Comparison of ENCODE assay signal across 25 cellular contexts in the genomic region with DNA sequence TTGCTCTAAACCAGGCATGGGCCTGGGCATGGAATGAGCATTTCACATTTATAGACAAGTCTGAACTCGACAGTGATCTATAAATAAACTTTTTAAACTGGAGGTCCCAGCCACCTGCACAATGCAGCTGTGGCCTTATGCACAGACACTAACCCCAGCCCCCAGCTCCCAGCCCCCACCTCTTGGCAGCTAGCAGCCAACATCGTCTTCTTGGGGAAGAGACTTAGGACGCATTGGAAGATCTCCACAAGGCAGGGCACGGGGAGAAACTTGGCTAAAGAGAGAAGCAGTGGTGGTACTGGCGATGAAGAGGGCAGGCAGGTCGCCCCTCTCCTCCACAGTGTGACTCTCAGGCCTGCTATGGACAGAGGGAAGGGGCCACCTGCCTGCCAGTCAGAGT.
A peak's percentile ranks its signal among the peaks of the same experiment; 100 is the strongest.
DNase-seq lines count a peak whose midpoint lies in the region; ATAC-seq and TF ChIP-seq lines count a peak whose summit lies in the region.
"Had no signal": no experiment of that assay in that cellular context is flagged by ENCODE, and none has a peak within 500 bp of the region (broad histone marks: within the 10 kb centered on the region; RNA-seq: fewer than 3 reads in every experiment).

No MANE protein-coding gene starts in this region.

- H3K9ac ChIP-seq in OCI-LY1 (ENCODE audit: low read length) = peak overlapping the region; percentile 76

- TF ChIP-seq CTCF in DOHH2 (IDR thresholded peaks at IDR 0.05; ENCODE audit: low read depth, low read length, poor library complexity, severe bottlenecking) (no peak), OCI-LY1 (IDR thresholded peaks at IDR 0.05; ENCODE audit: low read length) (no peak), spleen (IDR thresholded peaks at IDR 0.05 in 8 of 11, conservative IDR thresholded peaks at IDR 0.05 in 3 of 11) (no peak), GM13976 (IDR thresholded peaks at IDR 0.05; ENCODE audit: borderline replicate concordance, control extremely low read depth, extremely low read depth, insufficient read depth, missing control alignments) (no peak)

- peaks cover 22% of the 10 kb centered on the region; the same call in 1 of the 2 replicates for H3K9me3 ChIP-seq in DOHH2 (ENCODE audit: control insufficient read depth, insufficient read depth, low read length)
- peaks cover 10% of the 10 kb centered on the region for H3K9me3 ChIP-seq in OCI-LY1 (ENCODE audit: low read length)
- no peaks in the 10 kb centered on the region for H3K9me3 ChIP-seq in spleen

- H2AFZ ChIP-seq in OCI-LY1 (ENCODE audit: low read length) = no peak overlapping the region

- in situ Hi-C loops in GM13976 (cut with MboI; ENCODE audit: low sequenced_read_pairs, unreplicated experiment) = no loop called here

- H3K27ac ChIP-seq in DOHH2 (ENCODE audit: low read depth, low read length) (peak overlapping the region; percentile 93), OCI-LY1 (ENCODE audit: low read depth, low read length, poor library complexity, severe bottlenecking) (peak overlapping the region; percentile 100), spleen (peak overlapping the region in 6 of 8 donors; percentile 25 to 83 (median 73))

- WGBS in spleen, 5 donors = 66 to 84% (median 79%) methylated on average over 6 of the region's 6 CpGs

- H3K79me2 ChIP-seq in DOHH2 (ENCODE audit: control insufficient read depth, low read length) (no peaks in the 10 kb centered on the region), OCI-LY1 (ENCODE audit: insufficient read depth, low read length) (no peaks in the 10 kb centered on the region)

- H4K20me1 ChIP-seq in DOHH2 (ENCODE audit: control insufficient read depth, insufficient read depth, low read depth, low read length) (no peaks in the 10 kb centered on the region), OCI-LY1 (ENCODE audit: insufficient read depth, low read length) (no peaks in the 10 kb centered on the region)

- no peak for TF ChIP-seq POLR2A in spleen (IDR thresholded peaks at IDR 0.05)

- peak overlapping the region; percentile 72 for H3K4me2 ChIP-seq in DOHH2 (ENCODE audit: low read length)
- H3K4me2 ChIP-seq in OCI-LY1 (ENCODE audit: low read length) = peak overlapping the region; percentile 61
- H3K4me2 ChIP-seq: smooth muscle cell had no signal

- H3K9me2 ChIP-seq in DOHH2 (replicated peaks; ENCODE audit: control insufficient read depth, low read length) = no peaks in the 10 kb centered on the region
- H3K9me2 ChIP-seq in OCI-LY1 (ENCODE audit: low read depth, low read length) = no peaks in the 10 kb centered on the region

- H3K4me3 ChIP-seq in DOHH2 (ENCODE audit: low read length) (peak overlapping the region; percentile 51), OCI-LY1 (ENCODE audit: low read depth, low read length, poor library complexity, severe bottlenecking) (peak overlapping the region; percentile 3), spleen (no peak overlapping the region)
- H3K4me3 ChIP-seq: smooth muscle cell had no signal

- peak; percentile 47 for DNase-seq in left lobe of liver (ENCODE audit: low spot score)
- DNase-seq in spleen = no peak
- DNase-seq in GM13976 (ENCODE audit: low spot score) = no peak
- DNase-seq: activated CD4-positive, alpha-beta T cell treated with anti-CD3 and anti-CD28 coated beads, Interleukin-2, amount 10 ng/mL, durations not matched to agents 7 days and 5 days; anterior cingulate cortex; CD4-positive, alpha-beta memory T cell; DMS153; GDM1; Karpas-422; NCI-H1048; NCI-H187 treated with DMSO at 0.1 percent for 48 hours; NCI-H2227 treated with DMSO at 0.1 percent for 48 hours; NCI-H774; nucleus accumbens; PC-3; stimulated activated CD4-positive, alpha-beta T cell treated with anti-CD3 and anti-CD28 coated beads, Interleukin-4, amount 100 ng/mL, for 1 hour; SW 1271; T1000 had no signal

- no peak for ATAC-seq in left lobe of liver
- ATAC-seq in GM19035 (IDR thresholded peaks at IDR 0.05; ENCODE audit: unreplicated experiment) = no peak
- ATAC-seq in GM21723 (IDR thresholded peaks at IDR 0.05; ENCODE audit: unreplicated experiment) = no peak
- ATAC-seq: activated naive CD4-positive, alpha-beta T cell treated with anti-CD3 and anti-CD28 coated beads, Interleukin-2, amount 50 U/mL, for 72 hours; PC-3; stimulated activated memory B cell treated with anti-CD40 and anti-IgM and Interleukin-4, amounts not matched to agents 10 μg/mL and 1 μg/mL and 100 μg/mL, for 72 hours had no signal

- no peaks in the 10 kb centered on the region for H3K27me3 ChIP-seq in DOHH2 (ENCODE audit: control insufficient read depth, low read length)
- H3K27me3 ChIP-seq in OCI-LY1 (ENCODE audit: insufficient read depth, low read length) = no peaks in the 10 kb centered on the region
- H3K27me3 ChIP-seq in spleen (replicated peaks in 1 of 7) = no peaks in the 10 kb centered on the region

- H3K36me3 ChIP-seq in DOHH2 (ENCODE audit: control insufficient read depth, low read length) = no peaks in the 10 kb centered on the region
- H3K36me3 ChIP-seq in OCI-LY1 (ENCODE audit: insufficient read depth, low read length) = peaks cover 25% of the 10 kb centered on the region
- no peaks in the 10 kb centered on the region for H3K36me3 ChIP-seq in spleen

- H3K4me1 ChIP-seq in DOHH2 (ENCODE audit: control insufficient read depth, low read length) = peaks cover 76% of the 10 kb centered on the region
- peaks cover 69% of the 10 kb centered on the region for H3K4me1 ChIP-seq in OCI-LY1 (ENCODE audit: insufficient read depth, low read length, severe bottlenecking)
- peaks cover 0 to 44% (median 16%) of the 10 kb centered on the region in 6 donors for H3K4me1 ChIP-seq in spleen

- H3F3A ChIP-seq in DOHH2 (ENCODE audit: control insufficient read depth, insufficient read depth) = peaks cover 20% of the 10 kb centered on the region
- H3F3A ChIP-seq in OCI-LY1 (ENCODE audit: insufficient read depth, low read length) = peaks cover 10% of the 10 kb centered on the region; the same call in 1 of the 2 replicates

- intact Hi-C loops in spleen (cut with DNase I; ENCODE audit: low total_unique reads) = no loop called here

Comparison
In these comparisons a context has a peak if more than half of its experiments do, and no peak if none do; other contexts are left out.
1. H3K4me3 ChIP-seq: peak in DOHH2 (single experiment) and OCI-LY1 (single experiment); none in spleen (0 of 8).
2. Peak in every context shown above with its lines, with median percentiles within 50 percentile points of each other: H3K27ac ChIP-seq.